24 cellular contexts compared by ENCODE assay signal in genomic region chr20:36159833-36160232, GRCh38.
"Had no signal": no experiment of that assay in that cellular context is flagged by ENCODE, and none has a peak within 500 bp of the region (broad histone marks: within the 10 kb centered on the region; RNA-seq: fewer than 3 reads in every experiment).

No MANE protein-coding gene starts in this region.

- H3K27me3 ChIP-seq: colonic mucosa, dorsolateral prefrontal cortex, esophagus squamous epithelium, gastrocnemius medialis had no signal

- DNase-seq: colonic mucosa; dermis blood vessel endothelial cell; dorsolateral prefrontal cortex; effector CD4-positive, alpha-beta T cell; effector memory CD4-positive, alpha-beta T cell; erythroblast; esophagus squamous epithelium; foreskin keratinocyte; gastrocnemius medialis; glutamatergic neuron; head of caudate nucleus; heart right ventricle; hippocampal formation; left cardiac atrium; left ventricle myocardium superior; lower lobe of right lung; mesenchymal stem cell; mucosa of descending colon; naive B cell had no signal

- H3K36me3 ChIP-seq: colonic mucosa, gastrocnemius medialis, heart right ventricle, left lung, lower lobe of right lung had no signal

- H3K4me1 ChIP-seq: colonic mucosa, foreskin keratinocyte had no signal

- FAIRE-seq: islet of Langerhans, keratinocyte had no signal

- H3K4me3 ChIP-seq: colonic mucosa, esophagus squamous epithelium, gastrocnemius medialis, heart right ventricle, left lung, lower lobe of right lung, mucosa of descending colon had no signal

- ATAC-seq: esophagus mucosa, foreskin keratinocyte, gastrocnemius medialis, heart right ventricle, left cardiac atrium, left lung, left ventricle myocardium superior, lower lobe of right lung, mucosa of descending colon had no signal

- H3K9me3 ChIP-seq: colonic mucosa, esophagus squamous epithelium, gastrocnemius medialis, heart right ventricle, left lung, lower lobe of right lung, mucosa of descending colon had no signal

- H3K27ac ChIP-seq: colonic mucosa, epithelial cell of prostate, esophagus squamous epithelium, foreskin keratinocyte, gastrocnemius medialis, heart right ventricle, left lung, lower lobe of right lung had no signal
